Comparison of ENCODE assay signal across 9 cellular contexts in the genomic region with DNA sequence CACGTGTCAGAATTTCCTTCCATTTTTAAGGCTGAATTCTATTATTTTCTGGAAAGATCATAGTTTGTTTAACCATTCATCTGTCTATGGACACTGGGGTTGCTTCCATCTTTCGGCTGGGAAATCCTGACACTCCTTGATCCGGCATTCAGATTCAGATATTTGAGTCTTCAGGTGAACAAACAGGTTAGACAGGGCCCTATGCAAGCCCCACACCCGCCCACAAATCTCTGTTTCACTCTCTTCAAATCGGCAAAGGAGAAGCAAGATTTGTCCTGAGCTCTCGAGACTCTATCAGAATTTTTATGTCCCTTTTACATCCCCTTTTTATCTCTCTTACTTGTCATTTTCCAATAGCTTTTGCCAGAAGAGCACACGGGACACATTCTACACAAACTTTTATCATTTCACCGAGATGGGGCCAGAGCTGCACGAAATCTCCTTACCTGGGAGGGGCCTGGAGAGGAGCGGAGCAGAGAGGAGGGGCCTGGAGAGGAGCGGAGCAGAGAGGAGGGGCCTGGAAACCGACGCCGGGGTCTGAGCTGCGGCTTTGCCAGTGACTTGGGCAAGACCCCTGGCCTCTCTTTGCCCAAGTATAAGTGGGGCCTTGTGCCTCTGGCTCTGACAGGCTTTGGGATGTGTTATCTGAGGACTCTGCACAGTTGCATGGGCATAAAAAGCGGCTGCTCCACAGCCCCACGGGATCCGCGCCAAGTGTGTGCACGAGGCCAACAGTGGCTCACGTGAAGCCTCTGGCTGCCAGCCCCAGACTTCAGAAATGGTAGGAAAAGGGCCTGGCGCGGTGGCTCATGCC. TPM values are rescaled to one million over a fixed set of nuclear protein-coding genes. Genes with fewer than 3 reads are reported as not detected.
A peak's percentile ranks its signal among the peaks of the same experiment; 100 is the strongest.
DNase-seq lines count a peak whose midpoint lies in the region; ATAC-seq and TF ChIP-seq lines count a peak whose summit lies in the region.
"Had no signal": no experiment of that assay in that cellular context is flagged by ENCODE, and none has a peak within 500 bp of the region (broad histone marks: within the 10 kb centered on the region; RNA-seq: fewer than 3 reads in every experiment).

No MANE protein-coding gene starts in this region.

- no peaks in the 10 kb centered on the region for H3K27me3 ChIP-seq in H7 (ENCODE audit: control insufficient read depth, insufficient read depth, low read length)
- no peaks in the 10 kb centered on the region for H3K27me3 ChIP-seq in SK-N-SH (ENCODE audit: insufficient read depth)
- no peaks in the 10 kb centered on the region for H3K27me3 ChIP-seq in prostate gland (replicated peaks; ENCODE audit: insufficient read depth)

- H3K27ac ChIP-seq in SK-N-SH (ENCODE audit: low read depth in 2 of 2, low read length in 1 of 2) (no peak overlapping the region), prostate gland (peak overlapping the region; percentile 78 to 81)

- no peak overlapping the region for H3K27ac Mint-ChIP-seq in glutamatergic neuron (ENCODE audit: unreplicated experiment)
- no peak overlapping the region for H3K27ac Mint-ChIP-seq in effector memory CD8-positive, alpha-beta T cell
- H3K27ac Mint-ChIP-seq: T-helper 2 cell treated with Interferon-gamma antibody and Interleukin-4, amounts not matched to agents 5 μg/mL and 100 μg/mL, for 36 hours had no signal

- H3K9me3 ChIP-seq in SK-N-SH (no peaks in the 10 kb centered on the region), prostate gland (no peaks in the 10 kb centered on the region)

- H3K4me3 ChIP-seq in H7 (ENCODE audit: insufficient read depth, low read depth, low read length) (no peak overlapping the region), SK-N-SH (ENCODE audit: low read depth in 2 of 2, low read length in 1 of 2) (no peak overlapping the region), prostate gland (peak overlapping the region; percentile 0 to 19)

- 29% methylated on average over 23 of the region's 23 CpGs for WGBS in SK-N-SH (ENCODE audit: low lambda C conversion rate)
- 8% methylated on average over 23 of the region's 23 CpGs for WGBS in prostate gland

- no peak for ATAC-seq in effector memory CD8-positive, alpha-beta T cell (replicated peaks)
- no peak for ATAC-seq in HG03025 (IDR thresholded peaks at IDR 0.05; ENCODE audit: low FRiP score, unreplicated experiment)

- H3K27me3 Mint-ChIP-seq in glutamatergic neuron (ENCODE audit: unreplicated experiment), result peaks cover 19% of the 10 kb centered on the region
- H3K27me3 Mint-ChIP-seq in effector memory CD8-positive, alpha-beta T cell, result peaks cover 75 to 95% of the 10 kb centered on the region in 2 donors

- intact Hi-C loops in prostate gland (cut with DNase I), result no loop called here

- TF ChIP-seq EP300 in SK-N-SH (IDR thresholded peaks at IDR 0.05; ENCODE audit: borderline replicate concordance in 1 of 2, low read depth in 1 of 2, low read length in 1 of 2), result peak in 1 of 2 experiments; percentile 48; a peak in 1 of 4 replicates

- no peaks in the 10 kb centered on the region for H4K20me1 ChIP-seq in SK-N-SH (ENCODE audit: insufficient read depth)

- CTCF ChIA-PET in SK-N-SH (lab: Yijun Ruan, JAX), result interaction anchor here (0.7 to 1.5 kb wide), 4 partner anchors 16 to 264 kb away, joined by 3 to 5 read pairs (median 3); a partner anchor contains a TSS

- DNase-seq in H7 (peak; percentile 79), SK-N-SH (peak; percentile 74), glutamatergic neuron (peak; percentile 56), prostate gland (ENCODE audit: low spot score) (peak; percentile 89), OCI-M2 (lab: John Stamatoyannopoulos, UW; ENCODE audit: unreplicated experiment) (no peak)
- DNase-seq in stimulated activated CD4-positive, alpha-beta T cell treated with anti-CD3 and anti-CD28 coated beads, Interleukin-15, amount 100 ng/mL, for 24 hours, result no peak
- DNase-seq in effector memory CD8-positive, alpha-beta T cell, result no peak

- TF ChIP-seq RAD21 in SK-N-SH (IDR thresholded peaks at IDR 0.05; ENCODE audit: low read length), result no peak

- no peak for TF ChIP-seq POLR2A in prostate gland (IDR thresholded peaks at IDR 0.05)

- H3K9ac ChIP-seq in SK-N-SH, result no peak overlapping the region

- peak overlapping the region; percentile 40; the same call in 1 of the 2 replicates for H3K4me2 ChIP-seq in SK-N-SH

- H3K9me3 Mint-ChIP-seq in glutamatergic neuron (ENCODE audit: unreplicated experiment), result peaks cover 24% of the 10 kb centered on the region
- no peaks in the 10 kb centered on the region for H3K9me3 Mint-ChIP-seq in effector memory CD8-positive, alpha-beta T cell
- H3K9me3 Mint-ChIP-seq: T-helper 2 cell treated with Interferon-gamma antibody and Interleukin-4, amounts not matched to agents 5 μg/mL and 100 μg/mL, for 36 hours had no signal

- H3K36me3 ChIP-seq in H7 (replicated peaks; ENCODE audit: control insufficient read depth, insufficient read depth, low read length) (no peaks in the 10 kb centered on the region), SK-N-SH (replicated peaks in 1 of 2; ENCODE audit: control insufficient read depth in 1 of 2, insufficient read depth in 2 of 2, low read length in 1 of 2) (no peaks in the 10 kb centered on the region), prostate gland (no peaks in the 10 kb centered on the region)

- H3F3A ChIP-seq in SK-N-SH (replicated peaks; ENCODE audit: insufficient read depth), result no peaks in the 10 kb centered on the region

- TF ChIP-seq CTCF in SK-N-SH (IDR thresholded peaks at IDR 0.05) (no peak), glutamatergic neuron (IDR thresholded peaks at IDR 0.05; ENCODE audit: partially characterized antibody, unreplicated experiment) (no peak), prostate gland (IDR thresholded peaks at IDR 0.05) (no peak)

- H3K4me1 ChIP-seq in SK-N-SH (ENCODE audit: control insufficient read depth in 1 of 2, insufficient read depth in 2 of 2, low read depth in 1 of 2, low read length in 1 of 2), result peaks cover 0 to 8% of the 10 kb centered on the region in 2 experiments; a peak in 1 of 4 replicates
- no peaks in the 10 kb centered on the region for H3K4me1 ChIP-seq in prostate gland (replicated peaks)

- no peaks in the 10 kb centered on the region for H3K79me2 ChIP-seq in SK-N-SH (ENCODE audit: insufficient read depth)

- peaks cover 21% of the 10 kb centered on the region for H3K36me3 Mint-ChIP-seq in glutamatergic neuron (ENCODE audit: unreplicated experiment)
- no peaks in the 10 kb centered on the region for H3K36me3 Mint-ChIP-seq in effector memory CD8-positive, alpha-beta T cell (ENCODE audit: insufficient read depth)

- POLR2A ChIA-PET in SK-N-SH (lab: Yijun Ruan, JAX), result no interaction called here

- H3K9me2 ChIP-seq in SK-N-SH, result no peaks in the 10 kb centered on the region

- H3K4me3 Mint-ChIP-seq in glutamatergic neuron (ENCODE audit: unreplicated experiment), result no peak overlapping the region
- no peak overlapping the region for H3K4me3 Mint-ChIP-seq in effector memory CD8-positive, alpha-beta T cell
- H3K4me3 Mint-ChIP-seq: T-helper 2 cell treated with Interferon-gamma antibody and Interleukin-4, amounts not matched to agents 5 μg/mL and 100 μg/mL, for 36 hours had no signal

- H3K4me1 Mint-ChIP-seq in glutamatergic neuron (ENCODE audit: low read depth, unreplicated experiment), result peaks cover 34% of the 10 kb centered on the region
- peaks cover 0 to 2% of the 10 kb centered on the region in 2 donors for H3K4me1 Mint-ChIP-seq in effector memory CD8-positive, alpha-beta T cell (ENCODE audit: low read depth in 2 of 2)

- H2AFZ ChIP-seq in SK-N-SH (ENCODE audit: low read depth), result no peak overlapping the region

TF ChIP-seq in SK-N-SH, 30 proteins besides CTCF, POLR2A, EP300 and RAD21:
- TF ChIP-seq CHD2 (IDR thresholded peaks at IDR 0.05; ENCODE audit: low read length, partially characterized antibody) (no peak), TAF1 (IDR thresholded peaks at IDR 0.05; ENCODE audit: borderline replicate concordance, low read depth, low read length) (no peak), NFIC (IDR thresholded peaks at IDR 0.05; ENCODE audit: borderline replicate concordance) (0 out of 2 replicates have a peak, but pooled peaks have one; percentile 12), SMC3 (IDR thresholded peaks at IDR 0.05; ENCODE audit: low read depth, low read length) (no peak), MXI1 (IDR thresholded peaks at IDR 0.05; ENCODE audit: low read depth, low read length) (peak; percentile 75; the same call in 1 of the 2 replicates), RCOR1 (IDR thresholded peaks at IDR 0.05; ENCODE audit: low read length) (no peak; the same call in 1 of the 2 replicates), RXRA (IDR thresholded peaks at IDR 0.05; ENCODE audit: borderline replicate concordance, low read depth) (no peak)
- TF ChIP-seq, protein P1, sequence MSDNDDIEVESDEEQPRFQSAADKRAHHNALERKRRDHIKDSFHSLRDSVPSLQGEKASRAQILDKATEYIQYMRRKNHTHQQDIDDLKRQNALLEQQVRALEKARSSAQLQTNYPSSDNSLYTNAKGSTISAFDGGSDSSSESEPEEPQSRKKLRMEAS (IDR thresholded peaks at IDR 0.05; ENCODE audit: low read depth), result 0 out of 2 replicates have a peak, but pooled peaks have one; percentile 31
- TF ChIP-seq, protein P2, sequence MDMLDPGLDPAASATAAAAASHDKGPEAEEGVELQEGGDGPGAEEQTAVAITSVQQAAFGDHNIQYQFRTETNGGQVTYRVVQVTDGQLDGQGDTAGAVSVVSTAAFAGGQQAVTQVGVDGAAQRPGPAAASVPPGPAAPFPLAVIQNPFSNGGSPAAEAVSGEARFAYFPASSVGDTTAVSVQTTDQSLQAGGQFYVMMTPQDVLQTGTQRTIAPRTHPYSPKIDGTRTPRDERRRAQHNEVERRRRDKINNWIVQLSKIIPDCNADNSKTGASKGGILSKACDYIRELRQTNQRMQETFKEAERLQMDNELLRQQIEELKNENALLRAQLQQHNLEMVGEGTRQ (IDR thresholded peaks at IDR 0.05; ENCODE audit: borderline replicate concordance, low read depth, low read length), result peak; percentile 39; the same call in 1 of the 2 replicates
- TF ChIP-seq, protein P3, sequence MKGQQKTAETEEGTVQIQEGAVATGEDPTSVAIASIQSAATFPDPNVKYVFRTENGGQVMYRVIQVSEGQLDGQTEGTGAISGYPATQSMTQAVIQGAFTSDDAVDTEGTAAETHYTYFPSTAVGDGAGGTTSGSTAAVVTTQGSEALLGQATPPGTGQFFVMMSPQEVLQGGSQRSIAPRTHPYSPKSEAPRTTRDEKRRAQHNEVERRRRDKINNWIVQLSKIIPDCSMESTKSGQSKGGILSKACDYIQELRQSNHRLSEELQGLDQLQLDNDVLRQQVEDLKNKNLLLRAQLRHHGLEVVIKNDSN (IDR thresholded peaks at IDR 0.05; ENCODE audit: borderline replicate concordance, low read depth), result peak; percentile 46; the same call in 1 of the 2 replicates

RNA-seq across cellular contexts. Expression of a gene that starts 54.3 kb away (rescaled TPM):
- 3.5 and 13.4 TPM in 2 replicates for total RNA-seq in H7 (2014; rRNA removed; shearing (Covaris generic))
- polyA plus RNA-seq in SK-N-SH (2012; rRNA removed), result not detected in 2 replicates
- polyA plus RNA-seq in SK-N-SH (2012; cell fraction: cytosol; rRNA removed), result 0.04 TPM in 1 of 2 replicates, not detected in the other
- 0.04 and 0.12 TPM in 2 replicates for polyA plus RNA-seq in SK-N-SH (2012; cell fraction: nucleus; rRNA removed)
- total RNA-seq in glutamatergic neuron (ENCODE audit: unreplicated experiment), result 110 TPM
- total RNA-seq in prostate gland, result 10 to 100 TPM in 1 of 2 donors, 1 to 10 TPM in 1; 9.8 to 21.9 TPM

Comparison
In these comparisons a context has a peak if more than half of its experiments do, and no peak if none do; other contexts are left out.
1. DNase-seq: peak in H7 (single experiment), SK-N-SH (single experiment), glutamatergic neuron (single experiment) and prostate gland (single experiment); none in stimulated activated CD4-positive, alpha-beta T cell treated with anti-CD3 and anti-CD28 coated beads, Interleukin-15, amount 100 ng/mL, for 24 hours (single experiment), effector memory CD8-positive, alpha-beta T cell (0 of 3) and OCI-M2 (single experiment).
2. H3K4me3 ChIP-seq: peak in prostate gland (2 of 2); none in H7 (single experiment) and SK-N-SH (0 of 2).
3. H3K27ac ChIP-seq: peak in prostate gland (2 of 2); none in SK-N-SH (0 of 2).